In the genomic region with DNA sequence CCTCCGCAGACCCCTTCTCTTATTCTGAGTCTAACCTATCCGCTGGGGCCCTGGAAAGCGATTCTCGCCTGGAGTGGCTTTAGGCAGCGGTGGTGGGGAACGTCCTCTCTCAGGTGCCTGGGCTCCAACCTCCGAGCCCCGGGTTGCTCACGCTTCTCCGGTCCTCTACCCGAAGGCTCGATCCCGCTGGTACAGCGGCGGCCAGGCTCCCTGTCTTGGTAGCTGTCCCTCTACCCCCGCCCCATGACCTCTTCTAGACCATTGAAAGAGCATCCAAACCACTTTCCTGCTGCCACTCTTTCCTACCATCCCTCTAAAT, we compare ENCODE assay signal across 9 cellular contexts. TPM values are rescaled to one million over a fixed set of nuclear protein-coding genes. Genes with fewer than 3 reads are reported as not detected.
DNase-seq lines count a peak whose midpoint lies in the region; ATAC-seq, FAIRE-seq and TF ChIP-seq lines count a peak whose summit lies in the region.
"Had no signal": no experiment of that assay in that cellular context is flagged by ENCODE, and none has a peak within 500 bp of the region (broad histone marks: within the 10 kb centered on the region; RNA-seq: fewer than 3 reads in every experiment).

No MANE protein-coding gene starts in this region.

- H3K36me3 Mint-ChIP-seq in HFFc6 (ENCODE audit: low read depth), result peaks cover 14% of the 10 kb centered on the region

- WGBS in body of pancreas, 2 donors, result 1 to 2% methylated on average over 9 to 16 of the region's 16 CpGs
- WGBS in stomach, 5 donors, result 0 to 1% (median 0%) methylated on average over 6 to 16 of the region's 16 CpGs

- H3K9ac ChIP-seq in keratinocyte (ENCODE audit: control insufficient read depth, extremely low read depth, insufficient read depth, low read length), result peak overlapping the region; percentile 74

- peaks cover 52% of the 10 kb centered on the region for H3K4me1 ChIP-seq in body of pancreas
- H3K4me1 ChIP-seq in keratinocyte (ENCODE audit: control insufficient read depth, extremely low read depth, insufficient read depth, low read length), result peaks cover 11% of the 10 kb centered on the region
- H3K4me1 ChIP-seq in stomach, result peaks cover 27 to 60% (median 53%) of the 10 kb centered on the region in 4 donors

- dilution Hi-C loops in keratinocyte (cut with MboI; ENCODE audit: extremely low pct_ligation_motif_present, low sequenced_read_pairs), result no loop called here

- peak overlapping the region; percentile 88 for H3K4me2 ChIP-seq in keratinocyte (ENCODE audit: control insufficient read depth, extremely low read depth, insufficient read depth, low read depth, low read length)

- H3K4me3 ChIP-seq in body of pancreas, result peak overlapping the region; percentile 13 to 48
- H3K4me3 ChIP-seq in keratinocyte (ENCODE audit: control insufficient read depth in 2 of 3, extremely low read depth in 1 of 3, insufficient read depth in 2 of 3, low read depth in 1 of 3, low read length in 3 of 3), result peak overlapping the region; percentile 55 to 83 (median 60)
- H3K4me3 ChIP-seq in stomach, result peak overlapping the region; percentile 52 to 80 (median 74)

- H3K79me2 ChIP-seq in keratinocyte (ENCODE audit: control insufficient read depth, insufficient read depth, low read length), result peaks cover 22% of the 10 kb centered on the region

- TF ChIP-seq CTCF in HFFc6 (IDR thresholded peaks at IDR 0.05) (no peak), body of pancreas (IDR thresholded peaks at IDR 0.05) (peak in 1 of 7 experiments; percentile 3), keratinocyte (optimal IDR thresholded peaks at IDR 0.05 in 1 of 3, IDR thresholded peaks at IDR 0.05 in 1 of 3, conservative IDR thresholded peaks at IDR 0.05 in 1 of 3; ENCODE audit: extremely low read depth in 1 of 3, insufficient read depth in 2 of 3, low read length in 3 of 3) (no peak), stomach (IDR thresholded peaks at IDR 0.05) (no peak)

- DNase-seq in SIG-M5 treated with dmso at 0.1 percent for 504 hours (lab: John Stamatoyannopoulos, UW; ENCODE audit: unreplicated experiment) (peak; percentile 35), SIG-M5 (lab: John Stamatoyannopoulos, UW) (no peak), HFFc6 (peak; percentile 21), NCI-H128 (lab: John Stamatoyannopoulos, UW; ENCODE audit: unreplicated experiment) (peak; percentile 77), body of pancreas (peak in 1 of 4 donors; percentile 53), keratinocyte (ENCODE audit: low read depth, low spot score) (no peak), stomach (no peak), NCI-H510A treated with DMSO at 0.1 percent for 48 hours (lab: John Stamatoyannopoulos, UW) (no peak)

- ATAC-seq in body of pancreas, result peak; percentile 19

- TF ChIP-seq POLR2A in body of pancreas (IDR thresholded peaks at IDR 0.05) (peak in 1 of 3 donors; percentile 14), stomach (IDR thresholded peaks at IDR 0.05) (no peak)

- TF ChIP-seq EP300 in stomach (IDR thresholded peaks at IDR 0.05), result no peak

- H3K4me3 Mint-ChIP-seq in HFFc6, result peak overlapping the region; percentile 91

- no peaks in the 10 kb centered on the region for H3K9me3 Mint-ChIP-seq in HFFc6

- no peaks in the 10 kb centered on the region for H3K9me1 ChIP-seq in keratinocyte (ENCODE audit: control insufficient read depth, extremely low read depth, insufficient read depth, low read length)

- H3K27me3 Mint-ChIP-seq in HFFc6 (ENCODE audit: insufficient read depth), result no peaks in the 10 kb centered on the region; the same call in 1 of the 2 replicates

- peaks cover 51% of the 10 kb centered on the region for H3K4me1 Mint-ChIP-seq in HFFc6 (ENCODE audit: low read depth)

- H2AFZ ChIP-seq in keratinocyte (ENCODE audit: control insufficient read depth, low read length), result peak overlapping the region; percentile 72

- H3K27ac ChIP-seq in body of pancreas (peak overlapping the region; percentile 77 to 96 (median 83)), keratinocyte (ENCODE audit: control insufficient read depth, insufficient read depth, low read length) (peak overlapping the region; percentile 63), stomach (peak overlapping the region; percentile 80 to 94 (median 93))

- no peaks in the 10 kb centered on the region for H3K27me3 ChIP-seq in body of pancreas
- H3K27me3 ChIP-seq in keratinocyte (ENCODE audit: control insufficient read depth, extremely low read depth, insufficient read depth, low read length), result no peaks in the 10 kb centered on the region
- no peaks in the 10 kb centered on the region for H3K27me3 ChIP-seq in stomach

- H3K9me3 ChIP-seq in body of pancreas, result no peaks in the 10 kb centered on the region
- no peaks in the 10 kb centered on the region for H3K9me3 ChIP-seq in keratinocyte (ENCODE audit: control insufficient read depth, low read depth, low read length)
- no peaks in the 10 kb centered on the region for H3K9me3 ChIP-seq in stomach

- peak overlapping the region; percentile 93 for H3K27ac Mint-ChIP-seq in HFFc6

- no peak for FAIRE-seq in keratinocyte (lab: Jason Lieb, UNC)

- no peaks in the 10 kb centered on the region for H4K20me1 ChIP-seq in keratinocyte (ENCODE audit: control insufficient read depth, extremely low read depth, insufficient read depth, low read length)

- intact Hi-C loops in body of pancreas (cut with DNase I) (no loop called here), stomach (cut with DNase I; ENCODE audit: low total_unique reads) (no loop called here)

- H3K36me3 ChIP-seq in body of pancreas (replicated peaks in 1 of 2; ENCODE audit: insufficient read depth in 1 of 2, low read depth in 2 of 2), result no peaks in the 10 kb centered on the region
- no peaks in the 10 kb centered on the region for H3K36me3 ChIP-seq in keratinocyte (ENCODE audit: control insufficient read depth in 2 of 2, extremely low read depth in 1 of 2, insufficient read depth in 2 of 2, low read length in 2 of 2)
- H3K36me3 ChIP-seq in stomach, result no peaks in the 10 kb centered on the region

RNA-seq across cellular contexts. Expression of gene HEBP1, which starts 0.5 kb away (rescaled TPM):
- 100 to 1,000 TPM in 1 of 6 experiments, 10 to 100 TPM in 5; 65.0 to 100 (median 70.8) TPM for total RNA-seq in HFFc6 (2021; fragmentation: NEBNext Ultra II Directional; extraction: Animal tissue kit (Norgen Biotek cat#: 25700))
- total RNA-seq in body of pancreas, result 10 to 100 TPM; 19.4 to 28.8 TPM
- 21.5 to 36.9 TPM (median 24.8 TPM) in 3 replicates for polyA plus RNA-seq in keratinocyte
- polyA plus RNA-seq in keratinocyte (2011; ENCODE audit: low read depth), result 28.6 TPM
- polyA plus RNA-seq in keratinocyte (2011; cell fraction: cytosol; rRNA removed), result 35.3 and 35.7 TPM in 2 replicates
- 22.6 and 24.5 TPM in 2 replicates for polyA plus RNA-seq in keratinocyte (2011; cell fraction: nucleus; rRNA removed)
- 36.8 and 44.2 TPM in 2 replicates for polyA plus RNA-seq in keratinocyte (2012; ENCODE audit: low replicate concordance)
- 14.2 to 40.1 TPM (median 18.3 TPM) in 3 replicates for polyA minus RNA-seq in keratinocyte
- 26.5 TPM for polyA minus RNA-seq in keratinocyte (2011; cell fraction: cytosol; rRNA and poly(A)+ RNA removed)
- polyA minus RNA-seq in keratinocyte (2011; cell fraction: nucleus; rRNA and poly(A)+ RNA removed), result 3.6 and 8.8 TPM in 2 replicates
- 10 to 100 TPM in 2 of 5 donors, 1 to 10 TPM in 2, under 1 TPM in 1; 0.45 to 43.2 (median 8.2) TPM for total RNA-seq in stomach
- 10 to 100 TPM; 41.7 to 57.3 (median 51.8) TPM for polyA plus RNA-seq in stomach

RNA-seq across cellular contexts. Expression of gene FAM234B, which starts 43.6 kb away (rescaled TPM):
- 1 to 10 TPM; 3.0 to 4.6 (median 3.7) TPM for total RNA-seq in HFFc6 (2021; fragmentation: NEBNext Ultra II Directional; extraction: Animal tissue kit (Norgen Biotek cat#: 25700))
- total RNA-seq in body of pancreas (1 to 10 TPM; 8.0 to 9.6 TPM), stomach (1 to 10 TPM in 3 of 5 donors, not detected in 2; 4.1 to 6.2 (median 4.8) TPM)
- polyA plus RNA-seq in keratinocyte (3.4 to 5.1 TPM (median 4.5 TPM) in 3 replicates), stomach (under 1 TPM; 0.87 to 0.95 (median 0.92) TPM)
- polyA plus RNA-seq in keratinocyte (2011; ENCODE audit: low read depth), result 1.5 TPM
- 1.2 and 1.9 TPM in 2 replicates for polyA plus RNA-seq in keratinocyte (2011; cell fraction: cytosol; rRNA removed)
- polyA plus RNA-seq in keratinocyte (2011; cell fraction: nucleus; rRNA removed), result 6.5 and 8.5 TPM in 2 replicates
- 2.6 and 3.7 TPM in 2 replicates for polyA plus RNA-seq in keratinocyte (2012; ENCODE audit: low replicate concordance)
- polyA minus RNA-seq in keratinocyte, result 3.0 to 13.5 TPM (median 13.4 TPM) in 3 replicates
- 3.5 TPM for polyA minus RNA-seq in keratinocyte (2011; cell fraction: cytosol; rRNA and poly(A)+ RNA removed)
- polyA minus RNA-seq in keratinocyte (2011; cell fraction: nucleus; rRNA and poly(A)+ RNA removed), result 10.1 and 12.3 TPM in 2 replicates

RNA-seq across cellular contexts. Expression of gene GPRC5D, which starts 48.6 kb away (rescaled TPM):
- not detected for total RNA-seq in HFFc6 (2021; fragmentation: NEBNext Ultra II Directional; extraction: Animal tissue kit (Norgen Biotek cat#: 25700))
- not detected for total RNA-seq in body of pancreas
- polyA plus RNA-seq in keratinocyte, result 0.08 to 0.32 TPM (median 0.19 TPM) in 3 replicates
- polyA plus RNA-seq in keratinocyte (2011; ENCODE audit: low read depth), result not detected
- 0.12 and 0.36 TPM in 2 replicates for polyA plus RNA-seq in keratinocyte (2011; cell fraction: cytosol; rRNA removed)
- polyA plus RNA-seq in keratinocyte (2011; cell fraction: nucleus; rRNA removed), result 0.20 TPM in 1 of 2 replicates, not detected in the other
- polyA plus RNA-seq in keratinocyte (2012; ENCODE audit: low replicate concordance), result 0.52 and 1.2 TPM in 2 replicates
- 0.86 to 1.7 TPM in 2 of 3 replicates, not detected in the other for polyA minus RNA-seq in keratinocyte
- polyA minus RNA-seq in keratinocyte (2011; cell fraction: cytosol; rRNA and poly(A)+ RNA removed), result not detected
- polyA minus RNA-seq in keratinocyte (2011; cell fraction: nucleus; rRNA and poly(A)+ RNA removed), result not detected in 2 replicates
- total RNA-seq in stomach, result not detected
- under 1 TPM in 1 of 3 donors, not detected in 2; 0.18 TPM for polyA plus RNA-seq in stomach
- total RNA-seq: glomerular endothelial cell had no signal

Comparison
In these comparisons a context has a peak if more than half of its experiments do, and no peak if none do; other contexts are left out.
1. DNase-seq: peak in SIG-M5 treated with dmso at 0.1 percent for 504 hours (single experiment), HFFc6 (single experiment) and NCI-H128 (single experiment); none in SIG-M5 (single experiment), keratinocyte (single experiment), stomach (single experiment) and NCI-H510A treated with DMSO at 0.1 percent for 48 hours (single experiment).
2. Peak in every context shown above with its lines, with median percentiles within 50 percentile points of each other: H3K27ac ChIP-seq and H3K4me3 ChIP-seq.